25 cellular contexts compared by ENCODE assay signal in the genomic region with DNA sequence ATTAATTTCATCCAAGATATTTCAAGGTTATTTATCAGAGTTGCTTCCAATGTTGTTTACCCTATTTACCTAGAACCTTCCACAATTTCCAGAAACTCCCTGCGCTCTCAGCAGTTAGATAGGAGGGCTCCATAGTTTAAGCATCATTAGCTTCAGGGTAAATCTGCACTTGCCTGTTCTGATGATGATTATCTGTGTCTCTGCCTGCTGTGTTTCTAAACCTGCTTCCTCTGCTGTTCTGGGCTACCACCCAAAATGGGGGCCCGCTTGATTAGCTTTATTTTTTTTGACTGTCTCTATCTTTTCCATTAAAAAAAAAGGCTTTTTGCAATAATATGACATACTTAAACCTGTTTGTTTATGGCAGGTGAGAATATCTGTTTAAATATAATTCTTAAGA.
"Had no signal": no experiment of that assay in that cellular context is flagged by ENCODE, and none has a peak within 500 bp of the region (broad histone marks: within the 10 kb centered on the region; RNA-seq: fewer than 3 reads in every experiment).

No MANE protein-coding gene starts in this region.

- H3K4me1 ChIP-seq: ascending aorta had no signal

- H3K4me3 ChIP-seq: ascending aorta, cardiac muscle cell had no signal

- H3K27me3 ChIP-seq: ascending aorta, cardiac muscle cell had no signal

- H3K36me3 ChIP-seq: ascending aorta, cardiac muscle cell had no signal

- H3K9me3 ChIP-seq: ascending aorta had no signal

- H3K27ac ChIP-seq: ascending aorta, cardiac muscle cell, VCaP had no signal

- DNase-seq: activated B cell treated with CpG ODN at 0.5 μM for 24 hours; activated CD4-positive, alpha-beta memory T cell treated with anti-CD3 and anti-CD28 coated beads for 36 hours; activated CD4-positive, alpha-beta T cell treated with anti-CD3 and anti-CD28 coated beads for 4 hours; activated CD4-positive, alpha-beta T cell treated with anti-CD3 and anti-CD28 coated beads, Interleukin-2, amount 10 ng/mL, durations not matched to agents 24 days and 14 days; activated CD4-positive, alpha-beta T cell treated with anti-CD3 and anti-CD28 coated beads, Interleukin-2, amount 50 U/mL, for 1 hour; activated CD4-positive, alpha-beta T cell treated with anti-CD3 and anti-CD28 coated beads, Interleukin-2, amount 50 U/mL, for 4 hours; activated CD4-positive, CD25-positive, alpha-beta regulatory T cell treated with anti-CD3 and anti-CD28 coated beads, Interleukin-2, amount 50 U/mL, for 72 hours; activated CD8-positive, alpha-beta memory T cell treated with anti-CD3 and anti-CD28 coated beads, Interleukin-2, amount 50 U/mL, for 4 hours; activated CD8-positive, alpha-beta T cell treated with anti-CD3 and anti-CD28 coated beads for 36 hours; activated effector memory CD4-positive, alpha-beta T cell treated with Interleukin-2 at 50 U/mL for 16 hours; activated gamma-delta T cell; activated naive CD4-positive, alpha-beta T cell treated with anti-CD3 and anti-CD28 coated beads, Interleukin-2, amount 10 ng/mL, durations not matched to agents 7 days and 5 days; activated naive CD4-positive, alpha-beta T cell treated with Interleukin-2 at 50 U/mL for 16 hours; activated naive CD8-positive, alpha-beta T cell treated with anti-CD3 and anti-CD28 coated beads, Interleukin-2, amount 10 ng/mL, durations not matched to agents 7 days and 5 days; activated naive CD8-positive, alpha-beta T cell treated with anti-CD3 and anti-CD28 coated beads, Interleukin-2, amount 50 U/mL, for 24 hours; activated T-cell treated with anti-CD3 and anti-CD28 coated beads, Interleukin-2, amount 50 U/mL, for 24 hours; activated T-cell treated with anti-CD3 and anti-CD28 coated beads, Interleukin-2, amount 50 U/mL, for 48 hours; amygdala; anterior cingulate cortex; T-helper 1 cell; T-helper 2 cell; T-helper 9 cell had no signal
